In the genomic region with DNA sequence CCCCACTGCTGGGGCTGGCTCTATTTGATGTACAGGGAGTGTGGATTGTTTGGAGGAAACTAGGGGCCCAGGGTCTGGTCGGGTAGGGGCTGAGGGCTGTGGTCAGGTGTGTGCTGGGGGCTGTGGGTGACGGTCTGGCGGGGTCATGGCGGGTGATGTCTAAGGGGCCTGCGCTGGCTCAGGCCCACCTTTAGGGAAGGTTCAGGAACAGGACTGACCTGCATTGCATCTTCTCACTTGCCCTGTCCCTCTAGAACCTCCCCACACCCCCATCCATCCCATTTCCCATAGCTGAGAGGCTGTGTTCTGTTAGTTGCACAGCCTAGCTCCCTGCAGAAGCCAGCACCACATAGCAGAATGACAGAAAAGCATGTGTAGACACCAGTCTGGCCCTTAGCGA, we compare ENCODE assay signal across 28 cellular contexts. TPM values are rescaled to one million over a fixed set of nuclear protein-coding genes. Genes with fewer than 3 reads are reported as not detected.
"Had no signal": no experiment of that assay in that cellular context is flagged by ENCODE, and none has a peak within 500 bp of the region (broad histone marks: within the 10 kb centered on the region; RNA-seq: fewer than 3 reads in every experiment).

No MANE protein-coding gene starts in this region.

- H3K27me3 Mint-ChIP-seq: stimulated activated memory B cell treated with anti-CD40 and anti-IgM and Interleukin-4, amounts not matched to agents 10 μg/mL and 1 μg/mL and 100 μg/mL, for 72 hours had no signal

- H3K4me3 ChIP-seq: dorsolateral prefrontal cortex, gastroesophageal sphincter, heart left ventricle, hepatocyte, pancreas, right lobe of liver, testis, tibial artery, uterus had no signal

- ATAC-seq: esophagus mucosa; gastroesophageal sphincter; heart left ventricle; left lobe of liver; naive thymus-derived CD4-positive, alpha-beta T cell; pancreas; right lobe of liver; stimulated activated memory B cell treated with anti-CD40 and anti-IgM and Interleukin-4, amounts not matched to agents 10 μg/mL and 1 μg/mL and 100 μg/mL, for 72 hours; stimulated activated naive CD8-positive, alpha-beta T cell treated with anti-CD3 and anti-CD28 coated beads, Interleukin-15, Interleukin-2, amounts not matched to agents 100 U/mL and 50 U/mL, for 24 hours had no signal

- H3K79me2 ChIP-seq: hepatocyte had no signal

- H3K4me3 Mint-ChIP-seq: naive thymus-derived CD4-positive, alpha-beta T cell; stimulated activated memory B cell treated with anti-CD40 and anti-IgM and Interleukin-4, amounts not matched to agents 10 μg/mL and 1 μg/mL and 100 μg/mL, for 72 hours; type B pancreatic cell had no signal

- H3K4me1 Mint-ChIP-seq: stimulated activated memory B cell treated with anti-CD40 and anti-IgM and Interleukin-4, amounts not matched to agents 10 μg/mL and 1 μg/mL and 100 μg/mL, for 72 hours had no signal

- H3K27me3 ChIP-seq: dorsolateral prefrontal cortex, gastroesophageal sphincter, heart left ventricle, hepatocyte, pancreas, right lobe of liver, testis, tibial artery, uterus had no signal

- H3K27ac Mint-ChIP-seq: progenitor cell of endocrine pancreas; stimulated activated memory B cell treated with anti-CD40 and anti-IgM and Interleukin-4, amounts not matched to agents 10 μg/mL and 1 μg/mL and 100 μg/mL, for 72 hours; type B pancreatic cell had no signal

- H2AFZ ChIP-seq: hepatocyte had no signal

- H3K9me3 Mint-ChIP-seq: naive thymus-derived CD4-positive, alpha-beta T cell; stimulated activated memory B cell treated with anti-CD40 and anti-IgM and Interleukin-4, amounts not matched to agents 10 μg/mL and 1 μg/mL and 100 μg/mL, for 72 hours; type B pancreatic cell had no signal

- H3K4me2 ChIP-seq: hepatocyte had no signal

- H3K36me3 Mint-ChIP-seq: naive thymus-derived CD4-positive, alpha-beta T cell; stimulated activated memory B cell treated with anti-CD40 and anti-IgM and Interleukin-4, amounts not matched to agents 10 μg/mL and 1 μg/mL and 100 μg/mL, for 72 hours; type B pancreatic cell had no signal

- H3K27ac ChIP-seq: dorsolateral prefrontal cortex, epithelial cell of prostate, gastroesophageal sphincter, hepatocyte, pancreas, right lobe of liver, testis, tibial artery, uterus had no signal

- DNase-seq: cerebellar nuclear complex; effector CD4-positive, alpha-beta T cell; foreskin fibroblast; kidney; mammary epithelial cell; mesendoderm; midbrain; naive thymus-derived CD4-positive, alpha-beta T cell; occipital lobe; pancreas; right lobe of liver; stimulated activated CD4-positive, alpha-beta T cell treated with anti-CD3 and anti-CD28 coated beads, Interleukin-4, amount 100 ng/mL, for 4 hours; stimulated activated naive CD8-positive, alpha-beta T cell treated with anti-CD3 and anti-CD28 coated beads, Interleukin-15, Interleukin-2, amounts not matched to agents 100 U/mL and 50 U/mL, for 24 hours; substantia nigra; testis; uterus had no signal

- H3K36me3 ChIP-seq: gastroesophageal sphincter, pancreas, right lobe of liver, tibial artery, uterus had no signal

- H3K9me3 ChIP-seq: gastroesophageal sphincter, heart left ventricle, pancreas, right lobe of liver, testis, tibial artery, uterus had no signal

- H3K4me1 ChIP-seq: gastroesophageal sphincter, pancreas, right lobe of liver, testis, tibial artery, uterus had no signal

RNA-seq across cellular contexts. Expression of a gene that starts 39.1 kb away (rescaled TPM):
- total RNA-seq: esophagus mucosa, mammary epithelial cell had no signal
- polyA plus RNA-seq: naive thymus-derived CD4-positive, alpha-beta T cell; neural cell had no signal
